15 cellular contexts compared by ENCODE assay signal in genomic region chr3:172569128-172570008, GRCh38.
"Had no signal": no experiment of that assay in that cellular context is flagged by ENCODE, and none has a peak within 500 bp of the region (broad histone marks: within the 10 kb centered on the region; RNA-seq: fewer than 3 reads in every experiment).

No MANE protein-coding gene starts in this region.

- ATAC-seq: activated CD8-positive, alpha-beta memory T cell treated with anti-CD3 and anti-CD28 coated beads, Interleukin-2, amount 10 ng/mL, durations not matched to agents 7 days and 5 days; effector memory CD8-positive, alpha-beta T cell; lower lobe of right lung; stimulated activated naive B cell treated with anti-CD40 and anti-IgM and Interleukin-4, amounts not matched to agents 10 μg/mL and 1 μg/mL and 100 μg/mL, for 72 hours; T-helper 17 cell had no signal

- H3K36me3 Mint-ChIP-seq: stimulated activated naive B cell treated with anti-CD40 and anti-IgM and Interleukin-4, amounts not matched to agents 10 μg/mL and 1 μg/mL and 100 μg/mL, for 72 hours had no signal

- H3K27ac Mint-ChIP-seq: activated CD8-positive, alpha-beta memory T cell treated with anti-CD3 and anti-CD28 coated beads, Interleukin-2, amount 10 ng/mL, durations not matched to agents 7 days and 5 days; activated T-cell treated with anti-CD3 and anti-CD28 coated beads, Interleukin-2, amount 50 U/mL, for 24 hours; effector memory CD8-positive, alpha-beta T cell; stimulated activated naive B cell treated with anti-CD40 and anti-IgM and Interleukin-4, amounts not matched to agents 10 μg/mL and 1 μg/mL and 100 μg/mL, for 72 hours; T-helper 17 cell had no signal

- DNase-seq: activated CD4-positive, alpha-beta T cell treated with anti-CD3 and anti-CD28 coated beads, Interleukin-2, amount 50 U/mL, for 48 hours; activated CD8-positive, alpha-beta memory T cell treated with anti-CD3 and anti-CD28 coated beads, Interleukin-2, amount 10 ng/mL, durations not matched to agents 7 days and 5 days; activated naive CD4-positive, alpha-beta T cell treated with Interleukin-2 at 50 U/mL for 16 hours; activated T-cell treated with anti-CD3 and anti-CD28 coated beads, Interleukin-2, amount 50 U/mL, for 24 hours; central memory CD4-positive, alpha-beta T cell; effector memory CD8-positive, alpha-beta T cell; erythroblast; lower lobe of right lung; midbrain; posterior cingulate gyrus; stimulated activated naive B cell treated with anti-CD40 and anti-IgM and Interleukin-4, amounts not matched to agents 10 μg/mL and 1 μg/mL and 100 μg/mL, for 72 hours; substantia nigra; T-helper 17 cell; trophoblast cell had no signal

- H3K4me1 ChIP-seq: right atrium auricular region had no signal

- H3K4me3 ChIP-seq: lower lobe of right lung, right atrium auricular region had no signal

- H3K36me3 ChIP-seq: lower lobe of right lung, right atrium auricular region had no signal

- H3K27me3 ChIP-seq: right atrium auricular region had no signal

- H3K4me3 Mint-ChIP-seq: activated CD8-positive, alpha-beta memory T cell treated with anti-CD3 and anti-CD28 coated beads, Interleukin-2, amount 10 ng/mL, durations not matched to agents 7 days and 5 days; activated T-cell treated with anti-CD3 and anti-CD28 coated beads, Interleukin-2, amount 50 U/mL, for 24 hours; effector memory CD8-positive, alpha-beta T cell; stimulated activated naive B cell treated with anti-CD40 and anti-IgM and Interleukin-4, amounts not matched to agents 10 μg/mL and 1 μg/mL and 100 μg/mL, for 72 hours; T-helper 17 cell had no signal

- H3K27me3 Mint-ChIP-seq: activated CD8-positive, alpha-beta memory T cell treated with anti-CD3 and anti-CD28 coated beads, Interleukin-2, amount 10 ng/mL, durations not matched to agents 7 days and 5 days; activated T-cell treated with anti-CD3 and anti-CD28 coated beads, Interleukin-2, amount 50 U/mL, for 24 hours; effector memory CD8-positive, alpha-beta T cell; stimulated activated naive B cell treated with anti-CD40 and anti-IgM and Interleukin-4, amounts not matched to agents 10 μg/mL and 1 μg/mL and 100 μg/mL, for 72 hours; T-helper 17 cell had no signal

- H3K27ac ChIP-seq: lower lobe of right lung, right atrium auricular region had no signal
